In the genomic region with DNA sequence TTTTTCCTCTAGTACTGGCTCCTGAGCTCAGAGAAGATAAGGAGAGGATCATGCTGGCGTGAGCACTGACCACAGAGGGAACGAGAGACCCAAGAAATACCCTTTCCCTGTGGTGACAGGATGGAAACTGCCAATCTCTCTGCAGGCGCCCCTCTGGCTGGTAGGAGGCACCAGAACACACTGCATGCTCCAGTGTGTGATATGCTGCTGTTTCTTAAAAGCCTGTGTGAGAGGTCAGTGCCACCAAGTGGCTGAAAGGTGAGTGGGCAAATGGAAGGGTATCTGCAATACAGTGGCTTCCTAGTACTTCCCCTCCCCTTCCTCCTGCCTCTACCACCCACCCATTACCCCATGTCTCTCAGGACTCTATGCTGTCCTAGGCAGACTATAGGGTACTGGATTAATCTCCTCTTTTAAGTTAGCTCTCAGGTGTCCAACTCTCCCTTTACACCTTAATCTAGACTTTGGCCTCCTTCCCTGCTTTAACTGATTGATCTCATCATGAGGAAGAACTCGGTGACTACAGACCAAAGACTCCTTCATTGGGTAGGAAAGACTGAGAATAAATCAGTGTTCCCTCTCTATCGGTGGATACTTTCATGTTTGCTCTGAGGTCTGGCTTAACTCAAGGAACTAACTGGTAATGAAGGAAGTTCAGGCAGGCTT, we compare ENCODE assay signal across 1 cellular context.
TF ChIP-seq lines count a peak whose summit lies in the region.

No MANE protein-coding gene starts in this region.

TF ChIP-seq in SK-N-SH, 30 proteins besides CTCF, POLR2A, EP300 and RAD21 (continued from another document):
- TF ChIP-seq, protein P1, sequence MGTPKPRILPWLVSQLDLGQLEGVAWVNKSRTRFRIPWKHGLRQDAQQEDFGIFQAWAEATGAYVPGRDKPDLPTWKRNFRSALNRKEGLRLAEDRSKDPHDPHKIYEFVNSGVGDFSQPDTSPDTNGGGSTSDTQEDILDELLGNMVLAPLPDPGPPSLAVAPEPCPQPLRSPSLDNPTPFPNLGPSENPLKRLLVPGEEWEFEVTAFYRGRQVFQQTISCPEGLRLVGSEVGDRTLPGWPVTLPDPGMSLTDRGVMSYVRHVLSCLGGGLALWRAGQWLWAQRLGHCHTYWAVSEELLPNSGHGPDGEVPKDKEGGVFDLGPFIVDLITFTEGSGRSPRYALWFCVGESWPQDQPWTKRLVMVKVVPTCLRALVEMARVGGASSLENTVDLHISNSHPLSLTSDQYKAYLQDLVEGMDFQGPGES (IDR thresholded peaks at IDR 0.05; ENCODE audit: low read depth, low read length), result no peak
TF ChIP-seq in SK-N-SH: peak in this region for 2.
